8 cellular contexts compared by ENCODE assay signal in genomic region chr1:6392880-6393399, GRCh38. TPM values are rescaled to one million over a fixed set of nuclear protein-coding genes. Genes with fewer than 3 reads are reported as not detected.
DNase-seq lines count a peak whose midpoint lies in the region; ATAC-seq, FAIRE-seq and TF ChIP-seq lines count a peak whose summit lies in the region.

No MANE protein-coding gene starts in this region.

- ATAC-seq in HG03159 (IDR thresholded peaks at IDR 0.05; ENCODE audit: unreplicated experiment), result peak; percentile 1
- no peak for ATAC-seq in GM19395 (IDR thresholded peaks at IDR 0.05; ENCODE audit: unreplicated experiment)

- peaks cover 3% of the 10 kb centered on the region for H4K20me1 ChIP-seq in keratinocyte (ENCODE audit: control insufficient read depth, extremely low read depth, insufficient read depth, low read length)

- peak overlapping the region; percentile 81 for H3K27ac Mint-ChIP-seq in activated T-helper 2 cell treated with anti-CD3 and anti-CD28 coated beads, Interferon-gamma antibody, Interleukin-2, Interleukin-4, amounts not matched to agents 10 μg/mL and 5 μg/mL and 100 μg/mL, durations not matched to agents 14 hours and 24 hours and 36 hours

- H3K27ac ChIP-seq in keratinocyte (ENCODE audit: control insufficient read depth, insufficient read depth, low read length), result peak overlapping the region; percentile 54
- no peak overlapping the region for H3K27ac ChIP-seq in thymus (ENCODE audit: low read depth)

- H3K4me2 ChIP-seq in keratinocyte (ENCODE audit: control insufficient read depth, extremely low read depth, insufficient read depth, low read depth, low read length), result peak overlapping the region; percentile 98

- no peaks in the 10 kb centered on the region for H3K27me3 ChIP-seq in keratinocyte (ENCODE audit: control insufficient read depth, extremely low read depth, insufficient read depth, low read length)
- H3K27me3 ChIP-seq in thymus (ENCODE audit: control insufficient read depth, insufficient read depth), result no peaks in the 10 kb centered on the region

- 2% methylated on average over 77 of the region's 77 CpGs for WGBS in thymus

- dilution Hi-C loops in keratinocyte (cut with MboI; ENCODE audit: extremely low pct_ligation_motif_present, low sequenced_read_pairs), result no loop called here

- H3K4me3 ChIP-seq in keratinocyte (ENCODE audit: control insufficient read depth in 2 of 3, extremely low read depth in 1 of 3, insufficient read depth in 2 of 3, low read depth in 1 of 3, low read length in 3 of 3) (peak overlapping the region; percentile 59 to 97 (median 86)), thymus (ENCODE audit: low read length) (peak overlapping the region; percentile 67)

- H2AFZ ChIP-seq in keratinocyte (ENCODE audit: control insufficient read depth, low read length), result no peak overlapping the region

- H3K4me3 Mint-ChIP-seq in activated T-helper 2 cell treated with anti-CD3 and anti-CD28 coated beads, Interferon-gamma antibody, Interleukin-2, Interleukin-4, amounts not matched to agents 10 μg/mL and 5 μg/mL and 100 μg/mL, durations not matched to agents 14 hours and 24 hours and 36 hours (ENCODE audit: low read depth), result peak overlapping the region; percentile 84

- H3K4me1 Mint-ChIP-seq in activated T-helper 2 cell treated with anti-CD3 and anti-CD28 coated beads, Interferon-gamma antibody, Interleukin-2, Interleukin-4, amounts not matched to agents 10 μg/mL and 5 μg/mL and 100 μg/mL, durations not matched to agents 14 hours and 24 hours and 36 hours (ENCODE audit: low read depth), result peaks cover 25% of the 10 kb centered on the region

- TF ChIP-seq CTCF in keratinocyte (optimal IDR thresholded peaks at IDR 0.05 in 1 of 3, IDR thresholded peaks at IDR 0.05 in 1 of 3, conservative IDR thresholded peaks at IDR 0.05 in 1 of 3; ENCODE audit: extremely low read depth in 1 of 3, insufficient read depth in 2 of 3, low read length in 3 of 3), result no peak

- H3K9me1 ChIP-seq in keratinocyte (ENCODE audit: control insufficient read depth, extremely low read depth, insufficient read depth, low read length), result no peaks in the 10 kb centered on the region

- no peaks in the 10 kb centered on the region for H3K9me3 Mint-ChIP-seq in activated T-helper 2 cell treated with anti-CD3 and anti-CD28 coated beads, Interferon-gamma antibody, Interleukin-2, Interleukin-4, amounts not matched to agents 10 μg/mL and 5 μg/mL and 100 μg/mL, durations not matched to agents 14 hours and 24 hours and 36 hours

- H3K27me3 Mint-ChIP-seq in activated T-helper 2 cell treated with anti-CD3 and anti-CD28 coated beads, Interferon-gamma antibody, Interleukin-2, Interleukin-4, amounts not matched to agents 10 μg/mL and 5 μg/mL and 100 μg/mL, durations not matched to agents 14 hours and 24 hours and 36 hours (ENCODE audit: low read depth), result no peaks in the 10 kb centered on the region

- peaks cover 40% of the 10 kb centered on the region for H3K79me2 ChIP-seq in keratinocyte (ENCODE audit: control insufficient read depth, insufficient read depth, low read length)

- H3K4me1 ChIP-seq in keratinocyte (ENCODE audit: control insufficient read depth, extremely low read depth, insufficient read depth, low read length), result peaks cover 22% of the 10 kb centered on the region
- H3K4me1 ChIP-seq in thymus (ENCODE audit: control insufficient read depth, insufficient read depth, low read length), result peaks cover 11% of the 10 kb centered on the region

- intact Hi-C loops in activated T-helper 2 cell treated with anti-CD3 and anti-CD28 coated beads, Interferon-gamma antibody, Interleukin-2, Interleukin-4, amounts not matched to agents 10 μg/mL and 5 μg/mL and 100 μg/mL, durations not matched to agents 14 hours and 24 hours and 36 hours (cut with micrococcal nuclease), result loop anchor here (1.0 to 10.0 kb wide), 4 partner anchors 34 to 392 kb away; partner anchors contain the start of genes CAMTA1 and RPL22

- DNase-seq in activated T-cell treated with anti-CD3 and anti-CD28 coated beads for 48 hours (ENCODE audit: low read depth) (peak; percentile 11), keratinocyte (ENCODE audit: low read depth, low spot score) (no peak), putamen (ENCODE audit: low spot score) (no peak)
- no peak for DNase-seq in activated T-cell treated with anti-CD3 and anti-CD28 coated beads, Interleukin-2, amount 50 U/mL, for 48 hours
- peak; percentile 16 for DNase-seq in activated T-helper 2 cell treated with anti-CD3 and anti-CD28 coated beads, Interferon-gamma antibody, Interleukin-2, Interleukin-4, amounts not matched to agents 10 μg/mL and 5 μg/mL and 100 μg/mL, durations not matched to agents 14 hours and 24 hours and 36 hours (ENCODE audit: low spot score)

- peak overlapping the region; percentile 82 for H3K9ac ChIP-seq in keratinocyte (ENCODE audit: control insufficient read depth, extremely low read depth, insufficient read depth, low read length)

- FAIRE-seq in keratinocyte (lab: Jason Lieb, UNC), result no peak

- H3K36me3 Mint-ChIP-seq in activated T-helper 2 cell treated with anti-CD3 and anti-CD28 coated beads, Interferon-gamma antibody, Interleukin-2, Interleukin-4, amounts not matched to agents 10 μg/mL and 5 μg/mL and 100 μg/mL, durations not matched to agents 14 hours and 24 hours and 36 hours (ENCODE audit: low read depth), result peaks cover 11% of the 10 kb centered on the region

- H3K9me3 ChIP-seq in keratinocyte (ENCODE audit: control insufficient read depth, low read depth, low read length) (no peaks in the 10 kb centered on the region), thymus (ENCODE audit: control insufficient read depth) (no peaks in the 10 kb centered on the region)

- H3K36me3 ChIP-seq in keratinocyte (ENCODE audit: control insufficient read depth in 2 of 2, extremely low read depth in 1 of 2, insufficient read depth in 2 of 2, low read length in 2 of 2), result no peaks in the 10 kb centered on the region
- no peaks in the 10 kb centered on the region for H3K36me3 ChIP-seq in thymus (ENCODE audit: control insufficient read depth, insufficient read depth)

RNA-seq across cellular contexts. Expression of gene ACOT7, which starts 0.6 kb away (rescaled TPM):
- 128 and 132 TPM in 2 replicates for total RNA-seq in activated T-helper 2 cell treated with anti-CD3 and anti-CD28 coated beads, Interferon-gamma antibody, Interleukin-2, Interleukin-4, amounts not matched to agents 10 μg/mL and 5 μg/mL and 100 μg/mL, durations not matched to agents 14 hours and 24 hours and 36 hours
- polyA plus RNA-seq in keratinocyte (195 to 349 TPM (median 226 TPM) in 3 replicates), thymus (14.2 TPM)
- 45.1 TPM for polyA plus RNA-seq in keratinocyte (2011; ENCODE audit: low read depth)
- 181 and 317 TPM in 2 replicates for polyA plus RNA-seq in keratinocyte (2011; cell fraction: cytosol; rRNA removed)
- polyA plus RNA-seq in keratinocyte (2011; cell fraction: nucleus; rRNA removed), result 182 and 242 TPM in 2 replicates
- 89.4 and 275 TPM in 2 replicates for polyA plus RNA-seq in keratinocyte (2012; ENCODE audit: low replicate concordance)
- polyA minus RNA-seq in keratinocyte, result 126 to 203 TPM (median 149 TPM) in 3 replicates
- 156 TPM for polyA minus RNA-seq in keratinocyte (2011; cell fraction: cytosol; rRNA and poly(A)+ RNA removed)
- polyA minus RNA-seq in keratinocyte (2011; cell fraction: nucleus; rRNA and poly(A)+ RNA removed), result 79.8 and 80.3 TPM in 2 replicates

RNA-seq across cellular contexts. Expression of gene HES2, which starts 26.8 kb away (rescaled TPM):
- total RNA-seq in activated T-helper 2 cell treated with anti-CD3 and anti-CD28 coated beads, Interferon-gamma antibody, Interleukin-2, Interleukin-4, amounts not matched to agents 10 μg/mL and 5 μg/mL and 100 μg/mL, durations not matched to agents 14 hours and 24 hours and 36 hours, result 0.21 and 0.51 TPM in 2 replicates
- polyA plus RNA-seq in keratinocyte (30.1 to 51.6 TPM (median 33.9 TPM) in 3 replicates), thymus (2.2 TPM)
- 20.4 TPM for polyA plus RNA-seq in keratinocyte (2011; ENCODE audit: low read depth)
- 32.5 and 63.3 TPM in 2 replicates for polyA plus RNA-seq in keratinocyte (2011; cell fraction: cytosol; rRNA removed)
- 70.8 and 105 TPM in 2 replicates for polyA plus RNA-seq in keratinocyte (2011; cell fraction: nucleus; rRNA removed)
- polyA plus RNA-seq in keratinocyte (2012; ENCODE audit: low replicate concordance), result 52.0 and 70.3 TPM in 2 replicates
- polyA minus RNA-seq in keratinocyte, result 26.9 to 42.5 TPM (median 37.1 TPM) in 3 replicates
- 90.9 TPM for polyA minus RNA-seq in keratinocyte (2011; cell fraction: cytosol; rRNA and poly(A)+ RNA removed)
- polyA minus RNA-seq in keratinocyte (2011; cell fraction: nucleus; rRNA and poly(A)+ RNA removed), result 79.5 and 80.0 TPM in 2 replicates

RNA-seq across cellular contexts. Expression of gene ESPN, which starts 31.6 kb away (rescaled TPM):
- 0.87 and 1.0 TPM in 2 replicates for total RNA-seq in activated T-helper 2 cell treated with anti-CD3 and anti-CD28 coated beads, Interferon-gamma antibody, Interleukin-2, Interleukin-4, amounts not matched to agents 10 μg/mL and 5 μg/mL and 100 μg/mL, durations not matched to agents 14 hours and 24 hours and 36 hours
- polyA plus RNA-seq in keratinocyte, result 0.47 to 3.6 TPM (median 1.2 TPM) in 3 replicates
- 4.3 TPM for polyA plus RNA-seq in keratinocyte (2011; ENCODE audit: low read depth)
- polyA plus RNA-seq in keratinocyte (2011; cell fraction: cytosol; rRNA removed), result 1.0 and 4.6 TPM in 2 replicates
- 7.3 and 11.3 TPM in 2 replicates for polyA plus RNA-seq in keratinocyte (2011; cell fraction: nucleus; rRNA removed)
- polyA plus RNA-seq in keratinocyte (2012; ENCODE audit: low replicate concordance), result 2.4 and 17.9 TPM in 2 replicates
- 0.48 to 4.3 TPM (median 2.2 TPM) in 3 replicates for polyA minus RNA-seq in keratinocyte
- polyA minus RNA-seq in keratinocyte (2011; cell fraction: cytosol; rRNA and poly(A)+ RNA removed), result 13.4 TPM
- polyA minus RNA-seq in keratinocyte (2011; cell fraction: nucleus; rRNA and poly(A)+ RNA removed), result 3.1 and 3.3 TPM in 2 replicates
- 11.8 TPM for polyA plus RNA-seq in thymus

Comparison
In these comparisons a context has a peak if more than half of its experiments do, and no peak if none do; other contexts are left out.
1. DNase-seq: peak in activated T-cell treated with anti-CD3 and anti-CD28 coated beads for 48 hours (single experiment) and activated T-helper 2 cell treated with anti-CD3 and anti-CD28 coated beads, Interferon-gamma antibody, Interleukin-2, Interleukin-4, amounts not matched to agents 10 μg/mL and 5 μg/mL and 100 μg/mL, durations not matched to agents 14 hours and 24 hours and 36 hours (single experiment); none in activated T-cell treated with anti-CD3 and anti-CD28 coated beads, Interleukin-2, amount 50 U/mL, for 48 hours (0 of 2), keratinocyte (single experiment) and putamen (single experiment).